Comparison of ENCODE assay signal across 10 cellular contexts in genomic region chr18:64191069-64191468, GRCh38. TPM values are rescaled to one million over a fixed set of nuclear protein-coding genes. Genes with fewer than 3 reads are reported as not detected.
"Had no signal": no experiment of that assay in that cellular context is flagged by ENCODE, and none has a peak within 500 bp of the region (broad histone marks: within the 10 kb centered on the region; RNA-seq: fewer than 3 reads in every experiment).

No MANE protein-coding gene starts in this region.

- DNase-seq: GM23248, GOT3, H9, HCEC 1CT, KBM-7 had no signal

- H3K36me3 Mint-ChIP-seq: IgD-negative memory B cell had no signal

- H2AFZ ChIP-seq: GM23248 had no signal

- H3K27ac ChIP-seq: GM23248, KMS-11 had no signal

- FAIRE-seq: H54, HTR-8/SVneo had no signal

- H3K4me3 Mint-ChIP-seq: H9, IgD-negative memory B cell had no signal

- H3K9me3 Mint-ChIP-seq: H9 had no signal

- H3K9ac ChIP-seq: GM23248, KMS-11 had no signal

- H3K4me2 ChIP-seq: KMS-11 had no signal

- H3K4me1 Mint-ChIP-seq: IgD-negative memory B cell had no signal

- H3K27ac Mint-ChIP-seq: H9, IgD-negative memory B cell had no signal

- H3K4me3 ChIP-seq: GM23248 had no signal

RNA-seq across cellular contexts. Expression of gene LINC00305, which starts 42.2 kb away (rescaled TPM):
- total RNA-seq: GM23248, H9, HT-29 had no signal
- polyA plus RNA-seq: GM23248, IgD-negative memory B cell had no signal
